In the genomic region with DNA sequence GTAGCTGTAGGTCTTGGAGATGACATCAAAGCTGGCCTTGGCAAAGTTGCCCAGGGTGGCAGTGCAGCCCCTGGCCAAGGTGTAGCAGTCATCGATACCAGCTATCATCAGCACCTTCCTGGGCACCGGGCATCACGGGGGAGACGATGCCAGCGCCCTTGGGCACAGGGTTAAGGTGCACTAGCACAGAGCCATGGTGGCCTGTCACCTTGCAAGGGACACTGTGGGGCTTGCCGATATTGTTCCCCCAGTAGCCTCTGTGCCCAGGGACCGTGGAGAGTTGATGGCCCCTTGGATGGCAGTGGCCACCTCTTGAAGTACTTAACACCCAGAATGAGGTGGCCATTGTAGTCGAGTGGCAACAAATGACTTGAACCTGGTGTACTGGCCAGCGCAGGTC, we compare ENCODE assay signal across 1 cellular context.
TF ChIP-seq lines count a peak whose summit lies in the region.

No MANE protein-coding gene starts in this region.

TF ChIP-seq in SK-N-SH, 30 proteins besides CTCF, POLR2A, EP300 and RAD21:
- no peak for TF ChIP-seq CHD2 (IDR thresholded peaks at IDR 0.05; ENCODE audit: low read length, partially characterized antibody)
- no peak for TF ChIP-seq TEAD4 (IDR thresholded peaks at IDR 0.05; ENCODE audit: borderline replicate concordance, insufficient read depth)
- TF ChIP-seq, protein P1, sequence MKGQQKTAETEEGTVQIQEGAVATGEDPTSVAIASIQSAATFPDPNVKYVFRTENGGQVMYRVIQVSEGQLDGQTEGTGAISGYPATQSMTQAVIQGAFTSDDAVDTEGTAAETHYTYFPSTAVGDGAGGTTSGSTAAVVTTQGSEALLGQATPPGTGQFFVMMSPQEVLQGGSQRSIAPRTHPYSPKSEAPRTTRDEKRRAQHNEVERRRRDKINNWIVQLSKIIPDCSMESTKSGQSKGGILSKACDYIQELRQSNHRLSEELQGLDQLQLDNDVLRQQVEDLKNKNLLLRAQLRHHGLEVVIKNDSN (IDR thresholded peaks at IDR 0.05; ENCODE audit: borderline replicate concordance, low read depth), result no peak
- TF ChIP-seq, protein P2, sequence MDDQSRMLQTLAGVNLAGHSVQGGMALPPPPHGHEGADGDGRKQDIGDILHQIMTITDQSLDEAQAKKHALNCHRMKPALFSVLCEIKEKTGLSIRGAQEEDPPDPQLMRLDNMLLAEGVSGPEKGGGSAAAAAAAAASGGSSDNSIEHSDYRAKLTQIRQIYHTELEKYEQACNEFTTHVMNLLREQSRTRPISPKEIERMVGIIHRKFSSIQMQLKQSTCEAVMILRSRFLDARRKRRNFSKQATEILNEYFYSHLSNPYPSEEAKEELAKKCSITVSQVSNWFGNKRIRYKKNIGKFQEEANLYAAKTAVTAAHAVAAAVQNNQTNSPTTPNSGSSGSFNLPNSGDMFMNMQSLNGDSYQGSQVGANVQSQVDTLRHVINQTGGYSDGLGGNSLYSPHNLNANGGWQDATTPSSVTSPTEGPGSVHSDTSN (IDR thresholded peaks at IDR 0.05), result no peak
- TF ChIP-seq RFX5 (IDR thresholded peaks at IDR 0.05; ENCODE audit: low read length), result no peak
- TF ChIP-seq, protein P3, sequence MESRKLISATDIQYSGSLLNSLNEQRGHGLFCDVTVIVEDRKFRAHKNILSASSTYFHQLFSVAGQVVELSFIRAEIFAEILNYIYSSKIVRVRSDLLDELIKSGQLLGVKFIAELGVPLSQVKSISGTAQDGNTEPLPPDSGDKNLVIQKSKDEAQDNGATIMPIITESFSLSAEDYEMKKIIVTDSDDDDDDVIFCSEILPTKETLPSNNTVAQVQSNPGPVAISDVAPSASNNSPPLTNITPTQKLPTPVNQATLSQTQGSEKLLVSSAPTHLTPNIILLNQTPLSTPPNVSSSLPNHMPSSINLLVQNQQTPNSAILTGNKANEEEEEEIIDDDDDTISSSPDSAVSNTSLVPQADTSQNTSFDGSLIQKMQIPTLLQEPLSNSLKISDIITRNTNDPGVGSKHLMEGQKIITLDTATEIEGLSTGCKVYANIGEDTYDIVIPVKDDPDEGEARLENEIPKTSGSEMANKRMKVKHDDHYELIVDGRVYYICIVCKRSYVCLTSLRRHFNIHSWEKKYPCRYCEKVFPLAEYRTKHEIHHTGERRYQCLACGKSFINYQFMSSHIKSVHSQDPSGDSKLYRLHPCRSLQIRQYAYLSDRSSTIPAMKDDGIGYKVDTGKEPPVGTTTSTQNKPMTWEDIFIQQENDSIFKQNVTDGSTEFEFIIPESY (IDR thresholded peaks at IDR 0.05; ENCODE audit: borderline replicate concordance, low read depth), result no peak
- TF ChIP-seq, protein P4, sequence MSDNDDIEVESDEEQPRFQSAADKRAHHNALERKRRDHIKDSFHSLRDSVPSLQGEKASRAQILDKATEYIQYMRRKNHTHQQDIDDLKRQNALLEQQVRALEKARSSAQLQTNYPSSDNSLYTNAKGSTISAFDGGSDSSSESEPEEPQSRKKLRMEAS (IDR thresholded peaks at IDR 0.05; ENCODE audit: low read depth), result no peak
- TF ChIP-seq JUND (IDR thresholded peaks at IDR 0.05), result no peak
- TF ChIP-seq FOSL2 (IDR thresholded peaks at IDR 0.05; ENCODE audit: borderline replicate concordance, low read depth), result no peak
- no peak for TF ChIP-seq MXI1 (IDR thresholded peaks at IDR 0.05; ENCODE audit: low read depth, low read length)
- TF ChIP-seq NFIC (IDR thresholded peaks at IDR 0.05; ENCODE audit: borderline replicate concordance), result no peak
- TF ChIP-seq TCF12 (IDR thresholded peaks at IDR 0.05), result no peak
- TF ChIP-seq, protein P5, sequence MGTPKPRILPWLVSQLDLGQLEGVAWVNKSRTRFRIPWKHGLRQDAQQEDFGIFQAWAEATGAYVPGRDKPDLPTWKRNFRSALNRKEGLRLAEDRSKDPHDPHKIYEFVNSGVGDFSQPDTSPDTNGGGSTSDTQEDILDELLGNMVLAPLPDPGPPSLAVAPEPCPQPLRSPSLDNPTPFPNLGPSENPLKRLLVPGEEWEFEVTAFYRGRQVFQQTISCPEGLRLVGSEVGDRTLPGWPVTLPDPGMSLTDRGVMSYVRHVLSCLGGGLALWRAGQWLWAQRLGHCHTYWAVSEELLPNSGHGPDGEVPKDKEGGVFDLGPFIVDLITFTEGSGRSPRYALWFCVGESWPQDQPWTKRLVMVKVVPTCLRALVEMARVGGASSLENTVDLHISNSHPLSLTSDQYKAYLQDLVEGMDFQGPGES (IDR thresholded peaks at IDR 0.05; ENCODE audit: low read depth, low read length), result no peak
- TF ChIP-seq EZH2phosphoT487 (IDR thresholded peaks at IDR 0.05; ENCODE audit: borderline replicate concordance, low read depth), result no peak
- TF ChIP-seq NRF1 (IDR thresholded peaks at IDR 0.05; ENCODE audit: low read depth, low read length), result no peak
- no peak for TF ChIP-seq SIN3A (IDR thresholded peaks at IDR 0.05; ENCODE audit: borderline replicate concordance, low read depth, low read length)
